ENCODE assay signal across 6 cellular contexts in genomic region chr10:1326514-1326913, GRCh38.
A peak's percentile ranks its signal among the peaks of the same experiment; 100 is the strongest.
DNase-seq lines count a peak whose midpoint lies in the region; ATAC-seq, FAIRE-seq and TF ChIP-seq lines count a peak whose summit lies in the region.
"Not testable (repeated sequence)": the region's sequence is repeated elsewhere in the genome, so short reads cannot be mapped to it uniquely, and the experiment has no call there.

No MANE protein-coding gene starts in this region.

- CTCF ChIA-PET in WTC11 (lab: Charles Lee) (interaction anchor here (0.6 to 2.4 kb wide), 6 partner anchors 10 to 1855 kb away, joined by 3 to 12 read pairs (median 4); no protein-coding TSS in a partner anchor), H1 (lab: Charles Lee; ENCODE audit: partially characterized antibody) (interaction anchor here (0.9 to 1.3 kb wide), 3 partner anchors 11 to 25 kb away, joined by 3 to 6 read pairs (median 3); no protein-coding TSS in a partner anchor)

- not testable (repeated sequence) for FAIRE-seq in H1 (lab: Jason Lieb, UNC)

- H3K4me2 ChIP-seq in H1 (ENCODE audit: insufficient read depth in 1 of 2, low read depth in 2 of 2, low read length in 2 of 2) = not testable (repeated sequence)

- not testable (repeated sequence) for H2AK5ac ChIP-seq in H1 (ENCODE audit: low read depth, low read length)

- H4K20me1 ChIP-seq in H1 (replicated peaks in 1 of 2; ENCODE audit: control insufficient read depth in 1 of 2, insufficient read depth in 2 of 2, low read length in 2 of 2) = not testable (repeated sequence)

- H3K14ac ChIP-seq in H1 (ENCODE audit: insufficient read length) = not testable (repeated sequence)

- not testable (repeated sequence) for H3K18ac ChIP-seq in H1 (ENCODE audit: extremely low read depth, low read length)

- DNase-seq in ELF-1 (ENCODE audit: low read depth, low spot score) (peak; percentile 35), Kasumi-1 (lab: John Stamatoyannopoulos, UW) (peak; percentile 19 to 22), H1 (ENCODE audit: low read depth in 1 of 2, low spot score in 2 of 2) (peak in 1 of 2 experiments; percentile 42), osteocyte (ENCODE audit: extremely low spot score, unreplicated experiment) (peak; percentile 4)
- not testable (repeated sequence) for DNase-seq in WTC11 (ENCODE audit: low spot score); left colon

- peak; percentile 76 for ATAC-seq in WTC11
- peak; percentile 62 for ATAC-seq in left colon

- not testable (repeated sequence) for H3K79me1 ChIP-seq in H1 (ENCODE audit: low read depth, low read length)

- TF ChIP-seq CTCF in WTC11 (IDR thresholded peaks at IDR 0.05); osteocyte (IDR thresholded peaks at IDR 0.05): not testable (repeated sequence)
- TF ChIP-seq CTCF in H1 (IDR thresholded peaks at IDR 0.05; ENCODE audit: control extremely low read depth in 1 of 3, insufficient read depth in 1 of 3, low read depth in 1 of 3, low read length in 3 of 3) = peak; percentile 15 to 54 (median 21); a peak in 2 of 4 replicates

- H2BK5ac ChIP-seq in H1 (ENCODE audit: low read depth, low read length) = not testable (repeated sequence)

- not testable (repeated sequence) for H3K56ac ChIP-seq in H1 (replicated peaks; ENCODE audit: insufficient read length, low read depth, low read length)

- H3K27me3 Mint-ChIP-seq in WTC11 (ENCODE audit: low read depth); osteocyte (ENCODE audit: unreplicated experiment): not testable (repeated sequence)

- not testable (repeated sequence) for H3K79me2 ChIP-seq in H1 (ENCODE audit: control insufficient read depth in 1 of 2, insufficient read depth in 2 of 2, low read length in 2 of 2)

- not testable (repeated sequence) for TF ChIP-seq EP300 in H1 (IDR thresholded peaks at IDR 0.05; ENCODE audit: borderline replicate concordance in 1 of 2, low read depth in 2 of 2, low read length in 2 of 2)

- not testable (repeated sequence) for H3K9ac ChIP-seq in H1 (replicated peaks in 1 of 4; ENCODE audit: extremely low read depth in 1 of 4, low read depth in 3 of 4, low read length in 3 of 4)

- H3K36me3 ChIP-seq in H1 (ENCODE audit: control insufficient read depth in 2 of 4, insufficient read depth in 4 of 4, low read length in 3 of 4) = not testable (repeated sequence)

- intact Hi-C loops in left colon (cut with DNase I, micrococcal nuclease) = not testable (repeated sequence)

- H3K27ac ChIP-seq in H1 (ENCODE audit: low read depth, low read length) = not testable (repeated sequence)

- not testable (repeated sequence) for H3K4ac ChIP-seq in H1 (replicated peaks; ENCODE audit: insufficient read length, low read depth, low read length)

- WGBS in H1 (ENCODE audit: extremely low coverage in 1 of 2, insufficient coverage in 1 of 2, insufficient read length in 1 of 2, insufficient replicate concordance in 2 of 2, low coverage in 1 of 2, low lambda C conversion rate in 2 of 2, missing lambda C conversion rate in 1 of 2), 2 experiments = 88% methylated on average over 9 of the region's 20 CpGs; no CpG with 5 or more reads in 1 of the 2 experiments

- not testable (repeated sequence) for H3K23me2 ChIP-seq in H1 (ENCODE audit: low read depth, low read length)

- not testable (repeated sequence) for H3K4me1 ChIP-seq in H1 (replicated peaks in 1 of 4; ENCODE audit: control insufficient read depth in 3 of 4, insufficient read depth in 4 of 4, low read length in 3 of 4)

- peaks cover 17% of the 10 kb centered on the region for H3K9me3 Mint-ChIP-seq in WTC11
- not testable (repeated sequence) for H3K9me3 Mint-ChIP-seq in osteocyte (ENCODE audit: unreplicated experiment)

- TF ChIP-seq POLR2A in H1 (IDR thresholded peaks at IDR 0.05; ENCODE audit: control extremely low read depth in 1 of 2, low read depth in 2 of 2, low read length in 2 of 2) = not testable (repeated sequence)

- not testable (repeated sequence) for H4K5ac ChIP-seq in H1 (ENCODE audit: insufficient read length, low read depth, low read length)

- H3K4me1 Mint-ChIP-seq in WTC11 (peaks cover 13% of the 10 kb centered on the region), osteocyte (ENCODE audit: unreplicated experiment) (peaks cover 35% of the 10 kb centered on the region)

- not testable (repeated sequence) for H2BK20ac ChIP-seq in H1 (ENCODE audit: low read length)

- peak in 1 of 2 experiments; percentile 30; a peak in 2 of 4 replicates for TF ChIP-seq RAD21 in H1 (IDR thresholded peaks at IDR 0.05 in 1 of 2, conservative IDR thresholded peaks at IDR 0.05 in 1 of 2; ENCODE audit: low read depth in 2 of 2, low read length in 2 of 2)

- H3K4me3 ChIP-seq in H1 (ENCODE audit: extremely low read depth in 1 of 4, insufficient read depth in 2 of 4, low read depth in 3 of 4, low read length in 4 of 4) = not testable (repeated sequence)

- not testable (repeated sequence) for H3K23ac ChIP-seq in H1 (ENCODE audit: insufficient read length)

- not testable (repeated sequence) for H2BK15ac ChIP-seq in H1 (ENCODE audit: low read length)

- not testable (repeated sequence) for H2BK12ac ChIP-seq in H1 (ENCODE audit: low read depth, low read length)

- H3K27ac Mint-ChIP-seq in WTC11 = peak overlapping the region; percentile 33
- H3K27ac Mint-ChIP-seq in osteocyte (ENCODE audit: unreplicated experiment) = not testable (repeated sequence)

- peaks cover 5 to 12% of the 10 kb centered on the region in 2 experiments; a peak in 2 of 4 replicates for H3K9me3 ChIP-seq in H1 (ENCODE audit: insufficient read depth in 2 of 2, low read depth in 1 of 2, low read length in 1 of 2)

- H4K91ac ChIP-seq in H1 (replicated peaks; ENCODE audit: insufficient read length, low read length) = not testable (repeated sequence)

- not testable (repeated sequence) for H3K27me3 ChIP-seq in H1 (replicated peaks in 1 of 4; ENCODE audit: control insufficient read depth in 3 of 4, extremely low read depth in 1 of 4, insufficient read depth in 3 of 4, low read length in 3 of 4)

- not testable (repeated sequence) for H3K4me3 Mint-ChIP-seq in WTC11; osteocyte (ENCODE audit: unreplicated experiment)

- POLR2A ChIA-PET in WTC11 (lab: Charles Lee) = not testable (repeated sequence)
- POLR2A ChIA-PET in H1 (lab: Charles Lee; ENCODE audit: partially characterized antibody) = interaction anchor here (2.4 kb wide), 1 partner anchor 16 kb away, joined by 11 read pairs; no protein-coding TSS in a partner anchor

- H3K36me3 Mint-ChIP-seq in WTC11 = peaks cover 16% of the 10 kb centered on the region
- H3K36me3 Mint-ChIP-seq in osteocyte (ENCODE audit: unreplicated experiment) = not testable (repeated sequence)

- H4K8ac ChIP-seq in H1 (ENCODE audit: extremely low read depth, insufficient read depth, low read length) = not testable (repeated sequence)

- not testable (repeated sequence) for H2AFZ ChIP-seq in H1 (ENCODE audit: low read length)

- not testable (repeated sequence) for H2BK120ac ChIP-seq in H1 (replicated peaks; ENCODE audit: low read depth, low read length)
